Comparison of ENCODE assay signal across 32 cellular contexts in the genomic region with DNA sequence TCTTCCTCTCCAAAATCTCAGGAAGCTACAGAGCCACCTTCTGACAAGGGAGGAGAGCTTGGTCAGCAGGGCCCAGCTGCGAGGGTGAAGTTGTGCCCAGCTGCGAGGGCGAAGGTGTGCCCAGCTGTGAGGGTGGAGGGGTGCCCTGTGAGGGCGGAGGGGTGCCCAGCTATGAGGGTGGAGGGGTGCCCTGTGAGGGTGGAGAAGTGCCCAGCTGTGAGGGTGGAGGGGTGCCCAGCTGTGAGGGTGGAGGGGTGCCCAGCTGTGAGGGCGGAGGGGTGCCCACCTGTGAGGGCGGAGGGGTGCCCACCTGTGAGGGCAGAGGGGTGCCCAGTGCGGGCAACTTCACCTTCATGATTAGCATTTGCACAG. TPM values are rescaled to one million over a fixed set of nuclear protein-coding genes. Genes with fewer than 3 reads are reported as not detected.
DNase-seq lines count a peak whose midpoint lies in the region; ATAC-seq lines count a peak whose summit lies in the region.
"Had no signal": no experiment of that assay in that cellular context is flagged by ENCODE, and none has a peak within 500 bp of the region (broad histone marks: within the 10 kb centered on the region; RNA-seq: fewer than 3 reads in every experiment).

No MANE protein-coding gene starts in this region.

- no peak overlapping the region for H4K8ac ChIP-seq in neuronal stem cell (ENCODE audit: low read depth, low read length)

- no peak overlapping the region for H2BK5ac ChIP-seq in neuronal stem cell (ENCODE audit: low read length)

- H3K9me3 ChIP-seq in BLaER1 treated with 17β-estradiol and CSF1 and Interleukin-3, amounts not matched to agents 10 nM and 100 nM (replicated peaks in 1 of 11), result no peaks in the 10 kb centered on the region
- no peaks in the 10 kb centered on the region for H3K9me3 ChIP-seq in neuronal stem cell (replicated peaks in 1 of 2; ENCODE audit: control insufficient read depth in 2 of 2, insufficient read depth in 1 of 2, low read depth in 1 of 2, low read length in 2 of 2)
- H3K9me3 ChIP-seq: ascending aorta, left lung, neutrophil had no signal

- no peak overlapping the region for H4K91ac ChIP-seq in neuronal stem cell (ENCODE audit: low read depth, low read length, poor library complexity)

- peaks cover 13 to 49% (median 14%) of the 10 kb centered on the region in 10 experiments for H3K4me1 ChIP-seq in BLaER1 treated with 17β-estradiol and CSF1 and Interleukin-3, amounts not matched to agents 10 nM and 100 nM
- peaks cover 0 to 4% of the 10 kb centered on the region in 2 donors for H3K4me1 ChIP-seq in neuronal stem cell (ENCODE audit: control insufficient read depth in 2 of 2, insufficient read depth in 1 of 2, low read depth in 1 of 2, low read length in 2 of 2)
- H3K4me1 ChIP-seq: ascending aorta had no signal

- H3K14ac ChIP-seq in neuronal stem cell (ENCODE audit: low read length), result peak overlapping the region; percentile 56

- no peak overlapping the region for H2AFZ ChIP-seq in neuronal stem cell (ENCODE audit: low read length)

- peak overlapping the region; percentile 52 to 88 (median 76) for H3K4me2 ChIP-seq in BLaER1 treated with 17β-estradiol and CSF1 and Interleukin-3, amounts not matched to agents 10 nM and 100 nM
- H3K4me2 ChIP-seq in neuronal stem cell (ENCODE audit: insufficient read depth, low read length, poor library complexity, severe bottlenecking), result no peak overlapping the region

- H3K36me3 ChIP-seq in BLaER1 treated with 17β-estradiol and CSF1 and Interleukin-3, amounts not matched to agents 10 nM and 100 nM, result no peaks in the 10 kb centered on the region
- no peaks in the 10 kb centered on the region for H3K36me3 ChIP-seq in neuronal stem cell (replicated peaks in 1 of 2; ENCODE audit: control insufficient read depth in 2 of 2, insufficient read depth in 2 of 2, low read length in 2 of 2)
- H3K36me3 ChIP-seq: ascending aorta, left lung, neutrophil, WERI-Rb-1 had no signal

- H2BK120ac ChIP-seq in neuronal stem cell (ENCODE audit: low read depth, low read length), result no peak overlapping the region

- no peaks in the 10 kb centered on the region for H4K20me1 ChIP-seq in BLaER1 treated with 17β-estradiol and CSF1 and Interleukin-3, amounts not matched to agents 10 nM and 100 nM

- H2BK15ac ChIP-seq in neuronal stem cell (ENCODE audit: low read length), result no peak overlapping the region

- WGBS in neuronal stem cell (ENCODE audit: extremely low coverage in 2 of 2, insufficient read length in 2 of 2, insufficient replicate concordance in 1 of 2), 2 donors, result no CpG with 5 or more reads among the region's 7 CpGs

- no peak overlapping the region for H3K4me3 ChIP-seq in BLaER1 treated with 17β-estradiol and CSF1 and Interleukin-3, amounts not matched to agents 10 nM and 100 nM
- no peak overlapping the region for H3K4me3 ChIP-seq in neuronal stem cell (ENCODE audit: low read length in 2 of 2)
- H3K4me3 ChIP-seq: ascending aorta, coronary artery, left lung had no signal

- H3K23ac ChIP-seq in neuronal stem cell (ENCODE audit: low read depth, low read length, poor library complexity), result peak overlapping the region; percentile 55

- peak overlapping the region; percentile 59 for H3K27ac Mint-ChIP-seq in T-helper 1 cell treated with Interleukin-12 subunit alpha and Interleukin-12 subunit beta and Interleukin-4 antibody, amounts not matched to agents 30 μg/mL and 1 μg/mL, for 36 hours
- peak overlapping the region; percentile 76 for H3K27ac Mint-ChIP-seq in activated T-helper 2 cell treated with anti-CD3 and anti-CD28 coated beads, Interferon-gamma antibody, Interleukin-2, Interleukin-4, amounts not matched to agents 10 μg/mL and 5 μg/mL and 100 μg/mL, durations not matched to agents 14 hours and 24 hours and 36 hours
- no peak overlapping the region for H3K27ac Mint-ChIP-seq in natural killer cell treated with Interleukin-12 subunit alpha and Interleukin-12 subunit beta and Interleukin-15 and Interleukin-18, amount 100 ng/mL, for 72 hours
- H3K27ac Mint-ChIP-seq: activated naive CD8-positive, alpha-beta T cell; H9; progenitor cell of endocrine pancreas had no signal

- intact Hi-C loops in activated T-helper 2 cell treated with anti-CD3 and anti-CD28 coated beads, Interferon-gamma antibody, Interleukin-2, Interleukin-4, amounts not matched to agents 10 μg/mL and 5 μg/mL and 100 μg/mL, durations not matched to agents 14 hours and 24 hours and 36 hours (cut with micrococcal nuclease), result no loop called here

- ATAC-seq in natural killer cell treated with Interleukin-12 subunit alpha and Interleukin-12 subunit beta and Interleukin-15 and Interleukin-18, amount 100 ng/mL, for 72 hours, result no peak
- no peak for ATAC-seq in GM21619 (IDR thresholded peaks at IDR 0.05; ENCODE audit: unreplicated experiment)
- ATAC-seq: left lung, Panc1, sciatic nerve had no signal

- peak overlapping the region; percentile 64 for H3K18ac ChIP-seq in neuronal stem cell (ENCODE audit: low read length)

- no peak overlapping the region for H2AK5ac ChIP-seq in neuronal stem cell (ENCODE audit: low read depth, low read length)

- H2BK12ac ChIP-seq in neuronal stem cell (ENCODE audit: low read length), result peak overlapping the region; percentile 22

- no peaks in the 10 kb centered on the region for H3K9me3 Mint-ChIP-seq in T-helper 1 cell treated with Interleukin-12 subunit alpha and Interleukin-12 subunit beta and Interleukin-4 antibody, amounts not matched to agents 30 μg/mL and 1 μg/mL, for 36 hours
- no peaks in the 10 kb centered on the region for H3K9me3 Mint-ChIP-seq in activated T-helper 2 cell treated with anti-CD3 and anti-CD28 coated beads, Interferon-gamma antibody, Interleukin-2, Interleukin-4, amounts not matched to agents 10 μg/mL and 5 μg/mL and 100 μg/mL, durations not matched to agents 14 hours and 24 hours and 36 hours
- no peaks in the 10 kb centered on the region for H3K9me3 Mint-ChIP-seq in natural killer cell treated with Interleukin-12 subunit alpha and Interleukin-12 subunit beta and Interleukin-15 and Interleukin-18, amount 100 ng/mL, for 72 hours

- H3K27ac ChIP-seq in BLaER1 treated with 17β-estradiol and CSF1 and Interleukin-3, amounts not matched to agents 10 nM and 100 nM, result peak overlapping the region in 7 of 11 experiments; percentile 11 to 60 (median 29); a peak in 8 of 22 replicates
- H3K27ac ChIP-seq in neuronal stem cell (replicated peaks; ENCODE audit: low read length), result no peak overlapping the region
- H3K27ac ChIP-seq: 22Rv1, ascending aorta, coronary artery, left lung, neutrophil, WERI-Rb-1 had no signal

- peaks cover 6% of the 10 kb centered on the region for H3K27me3 Mint-ChIP-seq in T-helper 1 cell treated with Interleukin-12 subunit alpha and Interleukin-12 subunit beta and Interleukin-4 antibody, amounts not matched to agents 30 μg/mL and 1 μg/mL, for 36 hours (ENCODE audit: low read depth)
- H3K27me3 Mint-ChIP-seq in activated T-helper 2 cell treated with anti-CD3 and anti-CD28 coated beads, Interferon-gamma antibody, Interleukin-2, Interleukin-4, amounts not matched to agents 10 μg/mL and 5 μg/mL and 100 μg/mL, durations not matched to agents 14 hours and 24 hours and 36 hours (ENCODE audit: low read depth), result peaks cover 7% of the 10 kb centered on the region
- H3K27me3 Mint-ChIP-seq in natural killer cell treated with Interleukin-12 subunit alpha and Interleukin-12 subunit beta and Interleukin-15 and Interleukin-18, amount 100 ng/mL, for 72 hours, result peaks cover 0 to 4% of the 10 kb centered on the region in 2 donors

- H3K4me1 Mint-ChIP-seq in T-helper 1 cell treated with Interleukin-12 subunit alpha and Interleukin-12 subunit beta and Interleukin-4 antibody, amounts not matched to agents 30 μg/mL and 1 μg/mL, for 36 hours (ENCODE audit: low read depth), result peaks cover 14% of the 10 kb centered on the region
- peaks cover 16% of the 10 kb centered on the region for H3K4me1 Mint-ChIP-seq in activated T-helper 2 cell treated with anti-CD3 and anti-CD28 coated beads, Interferon-gamma antibody, Interleukin-2, Interleukin-4, amounts not matched to agents 10 μg/mL and 5 μg/mL and 100 μg/mL, durations not matched to agents 14 hours and 24 hours and 36 hours (ENCODE audit: low read depth)
- H3K4me1 Mint-ChIP-seq in natural killer cell treated with Interleukin-12 subunit alpha and Interleukin-12 subunit beta and Interleukin-15 and Interleukin-18, amount 100 ng/mL, for 72 hours (ENCODE audit: low read depth in 2 of 2), result peaks cover 6 to 7% of the 10 kb centered on the region in 2 donors
- H3K4me1 Mint-ChIP-seq: H9 had no signal

- H3K79me1 ChIP-seq in neuronal stem cell (ENCODE audit: low read depth, low read length), result no peaks in the 10 kb centered on the region

- DNase-seq in T-helper 1 cell (no peak), neuronal stem cell (ENCODE audit: low spot score) (no peak), middle frontal gyrus (ENCODE audit: extremely low spot score, low spot score) (no peak)
- DNase-seq in activated T-helper 2 cell treated with anti-CD3 and anti-CD28 coated beads, Interferon-gamma antibody, Interleukin-2, Interleukin-4, amounts not matched to agents 10 μg/mL and 5 μg/mL and 100 μg/mL, durations not matched to agents 14 hours and 24 hours and 36 hours (ENCODE audit: low spot score), result no peak
- no peak for DNase-seq in natural killer cell treated with Interleukin-12 subunit alpha and Interleukin-12 subunit beta and Interleukin-15 and Interleukin-18, amount 100 ng/mL, for 72 hours (ENCODE audit: low spot score)
- DNase-seq: activated CD4-positive, alpha-beta T cell treated with anti-CD3 and anti-CD28 coated beads, Interleukin-2, amount 50 U/mL, for 1 hour; activated CD8-positive, alpha-beta memory T cell treated with anti-CD3 and anti-CD28 coated beads, Interleukin-2, amount 50 U/mL, for 4 hours; Calu3; DMS79; erythroblast; H9; left lung; NCI-H1436 treated with DMSO at 0.1 percent for 48 hours; NCI-H2081 treated with DMSO at 0.1 percent for 48 hours; NCI-H345; NCI-H69; SHP77; stimulated activated CD4-positive, alpha-beta T cell treated with anti-CD3 and anti-CD28 coated beads, Interleukin-12 subunit alpha, Interleukin-12 subunit beta, amount 100 ng/mL, for 4 hours; stimulated activated CD4-positive, alpha-beta T cell treated with anti-CD3 and anti-CD28 coated beads, Interleukin-2, amount 100 ng/mL, for 48 hours; T1000; WERI-Rb-1 had no signal

- H3K9ac ChIP-seq in BLaER1 treated with 17β-estradiol and CSF1 and Interleukin-3, amounts not matched to agents 10 nM and 100 nM, result peak overlapping the region in 7 of 11 experiments; percentile 5 to 51 (median 28); a peak in 8 of 22 replicates
- H3K9ac ChIP-seq in neuronal stem cell (ENCODE audit: low read depth, low read length, poor library complexity), result no peak overlapping the region

- H3K36me3 Mint-ChIP-seq in T-helper 1 cell treated with Interleukin-12 subunit alpha and Interleukin-12 subunit beta and Interleukin-4 antibody, amounts not matched to agents 30 μg/mL and 1 μg/mL, for 36 hours (ENCODE audit: low read depth), result peaks cover 2% of the 10 kb centered on the region
- no peaks in the 10 kb centered on the region for H3K36me3 Mint-ChIP-seq in activated T-helper 2 cell treated with anti-CD3 and anti-CD28 coated beads, Interferon-gamma antibody, Interleukin-2, Interleukin-4, amounts not matched to agents 10 μg/mL and 5 μg/mL and 100 μg/mL, durations not matched to agents 14 hours and 24 hours and 36 hours (ENCODE audit: low read depth)
- H3K36me3 Mint-ChIP-seq in natural killer cell treated with Interleukin-12 subunit alpha and Interleukin-12 subunit beta and Interleukin-15 and Interleukin-18, amount 100 ng/mL, for 72 hours, result no peaks in the 10 kb centered on the region
- H3K36me3 Mint-ChIP-seq: activated naive CD8-positive, alpha-beta T cell had no signal

- no peaks in the 10 kb centered on the region for H3K27me3 ChIP-seq in BLaER1 treated with 17β-estradiol and CSF1 and Interleukin-3, amounts not matched to agents 10 nM and 100 nM
- no peaks in the 10 kb centered on the region for H3K27me3 ChIP-seq in neuronal stem cell (ENCODE audit: control insufficient read depth in 3 of 3, insufficient read depth in 3 of 3, low read depth in 1 of 3, low read length in 3 of 3)
- H3K27me3 ChIP-seq: ascending aorta, left lung, neutrophil had no signal

- no peak overlapping the region for H3K4ac ChIP-seq in neuronal stem cell (ENCODE audit: low read length)

- H3K4me3 Mint-ChIP-seq in T-helper 1 cell treated with Interleukin-12 subunit alpha and Interleukin-12 subunit beta and Interleukin-4 antibody, amounts not matched to agents 30 μg/mL and 1 μg/mL, for 36 hours, result peak overlapping the region; percentile 51
- H3K4me3 Mint-ChIP-seq in activated T-helper 2 cell treated with anti-CD3 and anti-CD28 coated beads, Interferon-gamma antibody, Interleukin-2, Interleukin-4, amounts not matched to agents 10 μg/mL and 5 μg/mL and 100 μg/mL, durations not matched to agents 14 hours and 24 hours and 36 hours (ENCODE audit: low read depth), result no peak overlapping the region
- H3K4me3 Mint-ChIP-seq in natural killer cell treated with Interleukin-12 subunit alpha and Interleukin-12 subunit beta and Interleukin-15 and Interleukin-18, amount 100 ng/mL, for 72 hours, result no peak overlapping the region
- H3K4me3 Mint-ChIP-seq: activated naive CD8-positive, alpha-beta T cell; H9 had no signal

RNA-seq across cellular contexts. Expression of gene TTC7B, which starts 20.4 kb away (rescaled TPM):
- total RNA-seq in activated T-helper 2 cell treated with anti-CD3 and anti-CD28 coated beads, Interferon-gamma antibody, Interleukin-2, Interleukin-4, amounts not matched to agents 10 μg/mL and 5 μg/mL and 100 μg/mL, durations not matched to agents 14 hours and 24 hours and 36 hours, result 6.1 and 7.7 TPM in 2 replicates
- polyA plus RNA-seq in neuronal stem cell (2013, experiment 1 of 2), result 27.7 TPM
- 26.3 TPM for polyA plus RNA-seq in neuronal stem cell (2013, experiment 2 of 2)
- 10 to 100 TPM in 1 of 2 donors, 1 to 10 TPM in 1; 8.9 to 24.5 TPM for total RNA-seq in natural killer cell treated with Interleukin-12 subunit alpha and Interleukin-12 subunit beta and Interleukin-15 and Interleukin-18, amount 100 ng/mL, for 72 hours

Comparison
In these comparisons a context has a peak if more than half of its experiments do, and no peak if none do; other contexts are left out.
1. H3K27ac Mint-ChIP-seq: peak in T-helper 1 cell treated with Interleukin-12 subunit alpha and Interleukin-12 subunit beta and Interleukin-4 antibody, amounts not matched to agents 30 μg/mL and 1 μg/mL, for 36 hours (single experiment) and activated T-helper 2 cell treated with anti-CD3 and anti-CD28 coated beads, Interferon-gamma antibody, Interleukin-2, Interleukin-4, amounts not matched to agents 10 μg/mL and 5 μg/mL and 100 μg/mL, durations not matched to agents 14 hours and 24 hours and 36 hours (single experiment); none in natural killer cell treated with Interleukin-12 subunit alpha and Interleukin-12 subunit beta and Interleukin-15 and Interleukin-18, amount 100 ng/mL, for 72 hours (0 of 2).